24 cellular contexts compared by ENCODE assay signal in the genomic region with DNA sequence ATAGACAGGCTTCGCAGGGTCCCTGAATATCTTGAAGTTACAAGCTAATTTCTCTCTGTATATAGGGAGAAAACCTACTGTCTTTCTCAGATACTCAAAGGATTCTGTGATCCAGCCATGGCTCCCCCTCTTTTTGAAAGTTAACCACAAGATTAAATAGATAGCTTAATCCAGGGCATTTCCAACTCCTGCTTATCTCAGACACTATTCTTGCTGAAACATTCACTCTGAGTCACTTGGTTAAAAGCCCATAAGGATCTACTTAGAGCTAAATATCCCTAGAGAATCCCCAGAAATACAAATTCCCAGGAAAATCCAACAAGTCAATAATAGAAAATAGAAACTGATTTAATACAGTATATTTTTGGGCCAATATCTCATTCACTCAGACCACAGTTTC.
A peak's percentile ranks its signal among the peaks of the same experiment; 100 is the strongest.
DNase-seq lines count a peak whose midpoint lies in the region; ATAC-seq, FAIRE-seq and TF ChIP-seq lines count a peak whose summit lies in the region.
"Had no signal": no experiment of that assay in that cellular context is flagged by ENCODE, and none has a peak within 500 bp of the region (broad histone marks: within the 10 kb centered on the region; RNA-seq: fewer than 3 reads in every experiment).

No MANE protein-coding gene starts in this region.

- H3K79me2 ChIP-seq in PC-3 (ENCODE audit: low read length) (no peaks in the 10 kb centered on the region), fibroblast of lung (ENCODE audit: control insufficient read depth, insufficient read depth, low read length) (no peaks in the 10 kb centered on the region), smooth muscle cell (ENCODE audit: low read depth) (no peaks in the 10 kb centered on the region)
- H3K79me2 ChIP-seq: hepatocyte had no signal

- H3K36me3 Mint-ChIP-seq in activated CD4-positive, alpha-beta memory T cell treated with anti-CD3 and anti-CD28 coated beads, Interleukin-2, amount 10 ng/mL, durations not matched to agents 7 days and 5 days (ENCODE audit: low read depth): no peaks in the 10 kb centered on the region
- H3K36me3 Mint-ChIP-seq: immature natural killer cell; mesothelial cell of epicardium; natural killer cell treated with Interleukin-12 subunit alpha and Interleukin-12 subunit beta and Interleukin-15 and Interleukin-18, amount 100 ng/mL, for 72 hours had no signal

- no peak overlapping the region for H3K4me3 ChIP-seq in PC-3 (ENCODE audit: low read length)
- no peak overlapping the region for H3K4me3 ChIP-seq in fibroblast of lung (replicated peaks in 1 of 4; ENCODE audit: control extremely low read depth in 1 of 4, insufficient read depth in 1 of 4, low read depth in 3 of 4, low read length in 4 of 4)
- H3K4me3 ChIP-seq in smooth muscle cell: no peak overlapping the region
- no peak overlapping the region for H3K4me3 ChIP-seq in kidney (ENCODE audit: low read length in 2 of 2)
- H3K4me3 ChIP-seq: cardiac muscle cell, hepatocyte, K562, left ventricle myocardium inferior, suprapubic skin had no signal

- H3K27ac ChIP-seq in PC-3 (ENCODE audit: low read length): no peak overlapping the region
- no peak overlapping the region for H3K27ac ChIP-seq in fibroblast of lung (ENCODE audit: insufficient read depth, low read length)
- H3K27ac ChIP-seq in smooth muscle cell (ENCODE audit: low read depth): peak overlapping the region; percentile 40
- no peak overlapping the region for H3K27ac ChIP-seq in kidney (ENCODE audit: low read depth in 2 of 2, low read length in 2 of 2)
- H3K27ac ChIP-seq: cardiac muscle cell, hepatocyte, left ventricle myocardium inferior, suprapubic skin had no signal

- intact Hi-C loops in PC-3 (cut with micrococcal nuclease) (no loop called here), kidney (cut with DNase I) (no loop called here)

- no peak overlapping the region for H3K4me3 Mint-ChIP-seq in activated CD4-positive, alpha-beta memory T cell treated with anti-CD3 and anti-CD28 coated beads, Interleukin-2, amount 10 ng/mL, durations not matched to agents 7 days and 5 days
- H3K4me3 Mint-ChIP-seq: activated B cell treated with CpG ODN at 0.5 μM for 24 hours; B cell; immature natural killer cell; mesothelial cell of epicardium; natural killer cell treated with Interleukin-12 subunit alpha and Interleukin-12 subunit beta and Interleukin-15 and Interleukin-18, amount 100 ng/mL, for 72 hours had no signal

- FAIRE-seq in kidney (lab: Jason Lieb, UNC): no peak
- FAIRE-seq: K562 had no signal

- no peak overlapping the region for H3K4me2 ChIP-seq in PC-3 (ENCODE audit: low read length)
- H3K4me2 ChIP-seq in fibroblast of lung (ENCODE audit: extremely low read depth, insufficient read depth, low read length): no peak overlapping the region
- H3K4me2 ChIP-seq in smooth muscle cell: peak overlapping the region; percentile 74
- H3K4me2 ChIP-seq: hepatocyte had no signal

- no peaks in the 10 kb centered on the region for H3K4me1 Mint-ChIP-seq in activated CD4-positive, alpha-beta memory T cell treated with anti-CD3 and anti-CD28 coated beads, Interleukin-2, amount 10 ng/mL, durations not matched to agents 7 days and 5 days
- H3K4me1 Mint-ChIP-seq: activated B cell treated with CpG ODN at 0.5 μM for 24 hours, B cell, immature natural killer cell, mesothelial cell of epicardium had no signal

- CTCF ChIA-PET in PC-3 (lab: Charles Lee): no interaction called here
- CTCF ChIA-PET in activated CD4-positive, alpha-beta memory T cell treated with anti-CD3 and anti-CD28 coated beads, Interleukin-2, amount 10 ng/mL, durations not matched to agents 7 days and 5 days (lab: Charles Lee): no interaction called here

- no peak for TF ChIP-seq POLR2A in GM18505 (IDR thresholded peaks at IDR 0.05; ENCODE audit: borderline replicate concordance, extremely low read depth, insufficient read depth, insufficient read length)

- H4K20me1 ChIP-seq in PC-3 (ENCODE audit: low read length) (no peaks in the 10 kb centered on the region), fibroblast of lung (ENCODE audit: control insufficient read depth, extremely low read depth, insufficient read depth, low read length) (no peaks in the 10 kb centered on the region), smooth muscle cell (ENCODE audit: low read depth) (no peaks in the 10 kb centered on the region)

- POLR2A ChIA-PET in PC-3 (lab: Charles Lee; ENCODE audit: unreplicated experiment): no interaction called here
- POLR2A ChIA-PET in activated CD4-positive, alpha-beta memory T cell treated with anti-CD3 and anti-CD28 coated beads, Interleukin-2, amount 10 ng/mL, durations not matched to agents 7 days and 5 days (lab: Charles Lee): no interaction called here

- ATAC-seq in PC-3: no peak
- no peak for ATAC-seq in GM18505 (IDR thresholded peaks at IDR 0.05; ENCODE audit: unreplicated experiment)
- ATAC-seq: K562; natural killer cell treated with Interleukin-12 subunit alpha and Interleukin-12 subunit beta and Interleukin-15 and Interleukin-18, amount 100 ng/mL, for 72 hours had no signal

- H3K36me3 ChIP-seq in PC-3 (ENCODE audit: low read depth, low read length) (no peaks in the 10 kb centered on the region), fibroblast of lung (ENCODE audit: control insufficient read depth, insufficient read depth, low read length) (no peaks in the 10 kb centered on the region), smooth muscle cell (ENCODE audit: low read depth) (no peaks in the 10 kb centered on the region), kidney (ENCODE audit: control insufficient read depth in 1 of 2, insufficient read depth in 2 of 2, low read length in 2 of 2) (no peaks in the 10 kb centered on the region)
- H3K36me3 ChIP-seq: cardiac muscle cell, left ventricle myocardium inferior, suprapubic skin had no signal

- no peak overlapping the region for H3K27ac Mint-ChIP-seq in activated CD4-positive, alpha-beta memory T cell treated with anti-CD3 and anti-CD28 coated beads, Interleukin-2, amount 10 ng/mL, durations not matched to agents 7 days and 5 days
- H3K27ac Mint-ChIP-seq: activated B cell treated with CpG ODN at 0.5 μM for 24 hours; B cell; immature natural killer cell; mesothelial cell of epicardium; natural killer cell treated with Interleukin-12 subunit alpha and Interleukin-12 subunit beta and Interleukin-15 and Interleukin-18, amount 100 ng/mL, for 72 hours had no signal

- H3F3A ChIP-seq in PC-3 (ENCODE audit: low read length, unreplicated experiment): no peaks in the 10 kb centered on the region
- no peaks in the 10 kb centered on the region for H3F3A ChIP-seq in smooth muscle cell (ENCODE audit: low read depth)

- no peaks in the 10 kb centered on the region for H3K27me3 Mint-ChIP-seq in activated CD4-positive, alpha-beta memory T cell treated with anti-CD3 and anti-CD28 coated beads, Interleukin-2, amount 10 ng/mL, durations not matched to agents 7 days and 5 days
- H3K27me3 Mint-ChIP-seq: B cell; natural killer cell treated with Interleukin-12 subunit alpha and Interleukin-12 subunit beta and Interleukin-15 and Interleukin-18, amount 100 ng/mL, for 72 hours had no signal

- H3K9me3 Mint-ChIP-seq in activated CD4-positive, alpha-beta memory T cell treated with anti-CD3 and anti-CD28 coated beads, Interleukin-2, amount 10 ng/mL, durations not matched to agents 7 days and 5 days: no peaks in the 10 kb centered on the region
- H3K9me3 Mint-ChIP-seq: activated B cell treated with CpG ODN at 0.5 μM for 24 hours; mesothelial cell of epicardium; natural killer cell treated with Interleukin-12 subunit alpha and Interleukin-12 subunit beta and Interleukin-15 and Interleukin-18, amount 100 ng/mL, for 72 hours had no signal

- H3K4me1 ChIP-seq in PC-3 (ENCODE audit: insufficient read depth, low read length) (peaks cover 6% of the 10 kb centered on the region; the same call in 1 of the 2 replicates), fibroblast of lung (ENCODE audit: control insufficient read depth, extremely low read depth, insufficient read depth, low read length) (no peaks in the 10 kb centered on the region), smooth muscle cell (ENCODE audit: low read depth) (peaks cover 13% of the 10 kb centered on the region), kidney (ENCODE audit: control insufficient read depth in 1 of 2, insufficient read depth in 1 of 2, low read depth in 1 of 2, low read length in 2 of 2) (no peaks in the 10 kb centered on the region)
- H3K4me1 ChIP-seq: left ventricle myocardium inferior, suprapubic skin had no signal

- peak; percentile 72 for DNase-seq in EH (ENCODE audit: low read depth)
- peak; percentile 20 for DNase-seq in PC-3
- peak; percentile 29 to 86 for DNase-seq in fibroblast of lung (ENCODE audit: low read depth in 2 of 2)
- no peak for DNase-seq in smooth muscle cell (lab: John Stamatoyannopoulos, UW; ENCODE audit: unreplicated experiment)
- no peak for DNase-seq in activated CD4-positive, alpha-beta memory T cell treated with anti-CD3 and anti-CD28 coated beads, Interleukin-2, amount 10 ng/mL, durations not matched to agents 7 days and 5 days
- no peak for DNase-seq in kidney
- DNase-seq: activated B cell treated with CpG ODN at 0.5 μM for 24 hours; activated CD4-positive, alpha-beta T cell treated with anti-CD3 and anti-CD28 coated beads, Interleukin-2, amount 50 U/mL, for 48 hours; activated effector memory CD4-positive, alpha-beta T cell treated with Interleukin-2 at 50 U/mL for 16 hours; dermis blood vessel endothelial cell; DMS79; immature natural killer cell; left ventricle myocardium inferior; NCI-H1436 treated with DMSO at 0.1 percent for 48 hours; RPMI8226; T1000 had no signal

- H3K27me3 ChIP-seq in PC-3 (ENCODE audit: low read length): no peaks in the 10 kb centered on the region
- no peaks in the 10 kb centered on the region for H3K27me3 ChIP-seq in fibroblast of lung (ENCODE audit: control insufficient read depth, insufficient read depth, low read length)
- H3K27me3 ChIP-seq in smooth muscle cell (ENCODE audit: low read depth): no peaks in the 10 kb centered on the region
- H3K27me3 ChIP-seq: cardiac muscle cell, hepatocyte, suprapubic skin had no signal

- H3K9ac ChIP-seq in PC-3 (ENCODE audit: low read length) (no peak overlapping the region), fibroblast of lung (ENCODE audit: insufficient read depth, low read length) (no peak overlapping the region), smooth muscle cell (ENCODE audit: low read depth) (no peak overlapping the region), kidney (ENCODE audit: low read length in 2 of 2) (no peak overlapping the region)

- WGBS in smooth muscle cell (ENCODE audit: low lambda C conversion rate): 65% methylated on average over 1 of the region's 1 CpG

- H3K9me2 ChIP-seq in PC-3 (replicated peaks; ENCODE audit: low read length): no peaks in the 10 kb centered on the region

- BruUV-seq in PC-3 (replicated peaks; lab: Mats Ljungman, UMichigan): no TSS peak

- no peak overlapping the region for H2AFZ ChIP-seq in PC-3 (ENCODE audit: low read length)
- H2AFZ ChIP-seq in fibroblast of lung (ENCODE audit: low read length): no peak overlapping the region
- no peak overlapping the region for H2AFZ ChIP-seq in smooth muscle cell (ENCODE audit: low read depth)
- H2AFZ ChIP-seq: hepatocyte had no signal

- H3K9me3 ChIP-seq in PC-3 (ENCODE audit: low read length) (no peaks in the 10 kb centered on the region), fibroblast of lung (ENCODE audit: control insufficient read depth, insufficient read depth, low read depth, low read length) (no peaks in the 10 kb centered on the region), smooth muscle cell (replicated peaks; ENCODE audit: low read depth) (no peaks in the 10 kb centered on the region), kidney (ENCODE audit: control insufficient read depth in 1 of 2, low read length in 2 of 2) (no peaks in the 10 kb centered on the region)
- H3K9me3 ChIP-seq: left ventricle myocardium inferior, suprapubic skin had no signal

- TF ChIP-seq CTCF in PC-3 (conservative IDR thresholded peaks at IDR 0.05; ENCODE audit: low read depth, low read length) (no peak), fibroblast of lung (conservative IDR thresholded peaks at IDR 0.05 in 1 of 2, IDR thresholded peaks at IDR 0.05 in 1 of 2; ENCODE audit: low read depth in 1 of 2, low read length in 2 of 2) (no peak), smooth muscle cell (IDR thresholded peaks at IDR 0.05; ENCODE audit: borderline replicate concordance, insufficient read depth, poor library complexity, severe bottlenecking) (no peak), kidney (IDR thresholded peaks at IDR 0.05; ENCODE audit: borderline replicate concordance, extremely low read depth, insufficient read depth) (no peak)

Comparison
In these comparisons a context has a peak if more than half of its experiments do, and no peak if none do; other contexts are left out.
1. DNase-seq: peak in EH (single experiment), PC-3 (single experiment) and fibroblast of lung (2 of 2); none in smooth muscle cell (single experiment), activated CD4-positive, alpha-beta memory T cell treated with anti-CD3 and anti-CD28 coated beads, Interleukin-2, amount 10 ng/mL, durations not matched to agents 7 days and 5 days (single experiment) and kidney (single experiment).